In genomic region chr5:134411546-134412266, GRCh38 we compare ENCODE assay signal across 8 cellular contexts. TPM values are rescaled to one million over a fixed set of nuclear protein-coding genes. Genes with fewer than 3 reads are reported as not detected.
DNase-seq lines count a peak whose midpoint lies in the region; FAIRE-seq and TF ChIP-seq lines count a peak whose summit lies in the region.

Gene CDKN2AIPNL, minus strand, starts transcription at chr5:134411881. Its CDS starts 27 bp downstream, at chr5:134411854.

- peak within 1 kb of the TSS; percentile 96 for H3K4me3 Mint-ChIP-seq in activated naive CD4-positive, alpha-beta T cell treated with anti-CD3 and anti-CD28 coated beads for 36 hours

- intact Hi-C loops in activated naive CD4-positive, alpha-beta T cell treated with anti-CD3 and anti-CD28 coated beads for 36 hours (cut with micrococcal nuclease) = loop anchor here (1.0 to 2.0 kb wide), 9 partner anchors 25 to 327 kb away; partner anchors contain the start of genes CAMLG, PPP2CA and UBE2B

- peak within 1 kb of the TSS; percentile 32; the same call in 1 of the 2 replicates for H3K27ac ChIP-seq in MM.1S (ENCODE audit: low read length)

- H3K27me3 ChIP-seq in GM06990 (replicated peaks; ENCODE audit: control insufficient read depth, insufficient read depth, low read length) = no peaks in the 10 kb centered on the region
- H3K27me3 ChIP-seq in MM.1S (replicated peaks; ENCODE audit: insufficient read depth, low read length) = no peaks in the 10 kb centered on the region

- no peaks in the 10 kb centered on the region for H3K9me3 ChIP-seq in MM.1S (replicated peaks; ENCODE audit: insufficient read depth, low read length)

- peaks cover 9% of the 10 kb centered on the region for H3K36me3 Mint-ChIP-seq in activated naive CD4-positive, alpha-beta T cell treated with anti-CD3 and anti-CD28 coated beads for 36 hours (ENCODE audit: low read depth)

- CTCF ChIA-PET in activated naive CD4-positive, alpha-beta T cell treated with anti-CD3 and anti-CD28 coated beads for 36 hours (lab: Charles Lee) = interaction anchor here (0.7 to 2.0 kb wide), 33 partner anchors 11 to 197 kb away, joined by 3 to 12 read pairs (median 5); partner anchors contain the start of genes PPP2CA and UBE2B

- FAIRE-seq in frontal cortex (lab: Jason Lieb, UNC) = no peak

- no peaks in the 10 kb centered on the region for H3K9me3 Mint-ChIP-seq in activated naive CD4-positive, alpha-beta T cell treated with anti-CD3 and anti-CD28 coated beads for 36 hours

- H3K9ac ChIP-seq in MM.1S (ENCODE audit: low read length) = peak within 1 kb of the TSS; percentile 82

- H3K79me2 ChIP-seq in MM.1S (ENCODE audit: low read length) = peaks cover 24% of the 10 kb centered on the region

- TF ChIP-seq CTCF in GM06990 (IDR thresholded peaks at IDR 0.05; ENCODE audit: insufficient read depth, low read length, poor library complexity, severe bottlenecking) = peak; percentile 82
- peak; percentile 76 for TF ChIP-seq CTCF in MM.1S (IDR thresholded peaks at IDR 0.05; ENCODE audit: low read length)

- H3F3A ChIP-seq in MM.1S (ENCODE audit: insufficient read depth, low read length) = peaks cover 4% of the 10 kb centered on the region; the same call in 1 of the 2 replicates

- no peaks in the 10 kb centered on the region for H4K20me1 ChIP-seq in MM.1S (ENCODE audit: insufficient read depth, low read length)

- no peaks in the 10 kb centered on the region for H3K27me3 Mint-ChIP-seq in activated naive CD4-positive, alpha-beta T cell treated with anti-CD3 and anti-CD28 coated beads for 36 hours (ENCODE audit: low read depth)

- H2AFZ ChIP-seq in MM.1S (ENCODE audit: low read length) = peak within 1 kb of the TSS; percentile 100

- H3K4me1 ChIP-seq in MM.1S (ENCODE audit: low read length) = peaks cover 11% of the 10 kb centered on the region

- no peaks in the 10 kb centered on the region for H3K9me2 ChIP-seq in MM.1S (replicated peaks; ENCODE audit: insufficient read depth, low read length)

- DNase-seq in GM06990 (ENCODE audit: extremely low read depth, insufficient read length) (peak; percentile 91), HCEC 1CT (peak; percentile 89), MM.1S (peak; percentile 89), SK-N-DZ (ENCODE audit: low spot score) (peak; percentile 88), frontal cortex (ENCODE audit: low spot score in 2 of 2) (peak; percentile 93 to 94), nucleus accumbens (lab: John Stamatoyannopoulos, UW) (peak in 54 of 56 donors; percentile 69 to 96 (median 88)), superior temporal gyrus (ENCODE audit: extremely low spot score) (peak; percentile 92)
- peak; percentile 94 for DNase-seq in activated naive CD4-positive, alpha-beta T cell treated with anti-CD3 and anti-CD28 coated beads for 36 hours

- H3K4me1 Mint-ChIP-seq in activated naive CD4-positive, alpha-beta T cell treated with anti-CD3 and anti-CD28 coated beads for 36 hours (ENCODE audit: low read depth) = peaks cover 34% of the 10 kb centered on the region

- H3K4me2 ChIP-seq in MM.1S (ENCODE audit: low read depth, low read length) = peak within 1 kb of the TSS; percentile 100

- peak within 1 kb of the TSS; percentile 81 for H3K4me3 ChIP-seq in GM06990 (replicated peaks; ENCODE audit: low read depth, low read length)
- H3K4me3 ChIP-seq in MM.1S (ENCODE audit: low read length) = peak within 1 kb of the TSS; percentile 81

- H3K36me3 ChIP-seq in GM06990 (ENCODE audit: control insufficient read depth, insufficient read depth, low read length) (no peaks in the 10 kb centered on the region; the same call in none of the 2 replicates), MM.1S (replicated peaks; ENCODE audit: insufficient read depth, low read length) (no peaks in the 10 kb centered on the region)

- peak within 1 kb of the TSS; percentile 88 for H3K27ac Mint-ChIP-seq in activated naive CD4-positive, alpha-beta T cell treated with anti-CD3 and anti-CD28 coated beads for 36 hours

RNA-seq across cellular contexts. Expression of gene CDKN2AIPNL, which starts in this region (rescaled TPM):
- 88.4 and 126 TPM in 2 replicates for polyA plus RNA-seq in SK-N-DZ (2014; cell fraction: cytosol; rRNA removed)
- 17.5 and 20.1 TPM in 2 replicates for polyA plus RNA-seq in SK-N-DZ (2014; cell fraction: nucleus; rRNA removed)
- total RNA-seq in activated naive CD4-positive, alpha-beta T cell treated with anti-CD3 and anti-CD28 coated beads for 36 hours = 10 to 100 TPM; 31.1 to 31.5 TPM
- total RNA-seq in frontal cortex = 68.1 TPM

Comparison
In these comparisons a context has a peak if more than half of its experiments do, and no peak if none do; other contexts are left out.
1. Peak in every context shown above with its lines: DNase-seq, H3K4me3 ChIP-seq and H3K27ac ChIP-seq.